Comparison of ENCODE assay signal across 24 cellular contexts in the genomic region with DNA sequence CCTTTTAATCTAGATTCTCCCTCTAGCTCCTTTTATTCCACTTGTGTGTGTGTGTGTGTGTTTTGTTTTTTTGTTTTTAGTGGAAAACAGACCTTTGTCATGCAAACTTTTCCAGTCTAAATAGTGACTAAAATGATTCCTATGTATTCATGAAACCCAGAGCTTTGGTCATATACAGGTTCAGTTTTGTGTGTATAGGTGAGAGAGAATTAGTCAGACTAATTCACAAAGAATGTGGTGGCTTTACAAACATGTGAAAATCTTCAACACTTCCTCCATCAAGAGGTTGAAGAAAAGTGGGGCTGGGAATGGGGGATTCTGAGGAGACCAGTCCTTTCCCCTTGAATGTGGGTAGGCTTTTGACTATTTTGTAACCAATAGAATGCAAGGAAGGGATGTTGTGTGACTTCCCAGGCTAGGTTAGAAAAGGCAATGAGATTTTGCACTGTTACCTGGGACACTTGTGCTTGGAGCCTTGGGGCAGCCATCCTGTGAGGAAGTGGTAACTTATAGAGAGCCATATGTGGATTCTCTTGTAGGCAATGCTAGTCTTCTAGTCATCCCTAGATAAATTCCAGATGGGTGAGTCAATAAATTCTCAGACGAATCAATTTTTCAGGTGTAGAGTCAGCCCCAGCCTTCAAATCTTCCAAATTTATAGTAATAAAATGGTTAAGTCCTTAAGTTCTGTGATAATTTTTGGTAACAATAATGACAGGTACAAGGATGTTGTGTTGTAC.
"Had no signal": no experiment of that assay in that cellular context is flagged by ENCODE, and none has a peak within 500 bp of the region (broad histone marks: within the 10 kb centered on the region; RNA-seq: fewer than 3 reads in every experiment).

No MANE protein-coding gene starts in this region.

- H3K27me3 Mint-ChIP-seq: dendritic cell treated with granulocyte-macrophage colony-stimulating factor and Interleukin-4, amounts not matched to agents 40 ng/mL and 50 ng/mL, for 4 days; effector memory CD8-positive, alpha-beta T cell; naive thymus-derived CD4-positive, alpha-beta T cell; stimulated activated naive B cell treated with anti-CD40 and anti-IgM and Interleukin-4, amounts not matched to agents 10 μg/mL and 1 μg/mL and 100 μg/mL, for 72 hours; stimulated activated naive CD8-positive, alpha-beta T cell treated with anti-CD3 and anti-CD28 coated beads, Interleukin-15, amount 100 ng/mL, for 72 hours had no signal

- H3K27ac ChIP-seq: psoas muscle, spleen, testis, tibial nerve, upper lobe of right lung, vagina had no signal

- H3K4me3 ChIP-seq: lung, psoas muscle, spleen, testis, tibial nerve, upper lobe of right lung, vagina had no signal

- H3K4me1 ChIP-seq: psoas muscle, spleen, testis, tibial nerve, upper lobe of right lung, vagina had no signal

- H3K4me1 Mint-ChIP-seq: immature natural killer cell; naive thymus-derived CD4-positive, alpha-beta T cell; nephron progenitor cell; stimulated activated naive B cell treated with anti-CD40 and anti-IgM and Interleukin-4, amounts not matched to agents 10 μg/mL and 1 μg/mL and 100 μg/mL, for 72 hours had no signal

- H3K4me3 Mint-ChIP-seq: dendritic cell treated with granulocyte-macrophage colony-stimulating factor and Interleukin-4, amounts not matched to agents 40 ng/mL and 50 ng/mL, for 4 days; effector memory CD8-positive, alpha-beta T cell; immature natural killer cell; naive thymus-derived CD4-positive, alpha-beta T cell; nephron progenitor cell; stimulated activated naive B cell treated with anti-CD40 and anti-IgM and Interleukin-4, amounts not matched to agents 10 μg/mL and 1 μg/mL and 100 μg/mL, for 72 hours; stimulated activated naive CD8-positive, alpha-beta T cell treated with anti-CD3 and anti-CD28 coated beads, Interleukin-15, amount 100 ng/mL, for 72 hours had no signal

- H3K36me3 Mint-ChIP-seq: stimulated activated naive B cell treated with anti-CD40 and anti-IgM and Interleukin-4, amounts not matched to agents 10 μg/mL and 1 μg/mL and 100 μg/mL, for 72 hours had no signal

- H3K27ac Mint-ChIP-seq: dendritic cell treated with granulocyte-macrophage colony-stimulating factor and Interleukin-4, amounts not matched to agents 40 ng/mL and 50 ng/mL, for 4 days; effector memory CD8-positive, alpha-beta T cell; immature natural killer cell; stimulated activated naive B cell treated with anti-CD40 and anti-IgM and Interleukin-4, amounts not matched to agents 10 μg/mL and 1 μg/mL and 100 μg/mL, for 72 hours; stimulated activated naive CD8-positive, alpha-beta T cell treated with anti-CD3 and anti-CD28 coated beads, Interleukin-15, amount 100 ng/mL, for 72 hours had no signal

- DNase-seq: effector memory CD8-positive, alpha-beta T cell; erythroblast; foreskin melanocyte; immature natural killer cell; kidney; left colon; left ventricle myocardium superior; mesendoderm; naive thymus-derived CD4-positive, alpha-beta T cell; nephron progenitor cell; psoas muscle; spleen; stimulated activated CD4-positive, alpha-beta T cell treated with anti-CD3 and anti-CD28 coated beads, Interleukin-15, amount 100 ng/mL, for 24 hours; stimulated activated CD4-positive, alpha-beta T cell treated with anti-CD3 and anti-CD28 coated beads, Interleukin-1b, Interleukin-23, amount 100 ng/mL, for 48 hours; stimulated activated CD4-positive, alpha-beta T cell treated with anti-CD3 and anti-CD28 coated beads, Interleukin-4, amount 100 ng/mL, for 4 hours; stimulated activated naive B cell treated with anti-CD40 and anti-IgM and Interleukin-4, amounts not matched to agents 10 μg/mL and 1 μg/mL and 100 μg/mL, for 72 hours; stimulated activated naive CD8-positive, alpha-beta T cell treated with anti-CD3 and anti-CD28 coated beads, Interleukin-15, amount 100 ng/mL, for 72 hours; testis; upper lobe of right lung had no signal

- H3K27me3 ChIP-seq: spleen, testis, tibial nerve, upper lobe of right lung, vagina had no signal

- H3K36me3 ChIP-seq: spleen, upper lobe of right lung, vagina had no signal

- H3K9me3 Mint-ChIP-seq: dendritic cell treated with granulocyte-macrophage colony-stimulating factor and Interleukin-4, amounts not matched to agents 40 ng/mL and 50 ng/mL, for 4 days; effector memory CD8-positive, alpha-beta T cell; immature natural killer cell; naive thymus-derived CD4-positive, alpha-beta T cell; nephron progenitor cell; stimulated activated naive B cell treated with anti-CD40 and anti-IgM and Interleukin-4, amounts not matched to agents 10 μg/mL and 1 μg/mL and 100 μg/mL, for 72 hours; stimulated activated naive CD8-positive, alpha-beta T cell treated with anti-CD3 and anti-CD28 coated beads, Interleukin-15, amount 100 ng/mL, for 72 hours had no signal

- H3K9me3 ChIP-seq: psoas muscle, spleen, testis, tibial nerve, upper lobe of right lung, vagina had no signal

- ATAC-seq: effector memory CD8-positive, alpha-beta T cell; left colon; left ventricle myocardium superior; naive thymus-derived CD4-positive, alpha-beta T cell; psoas muscle; sciatic nerve; stimulated activated naive B cell treated with anti-CD40 and anti-IgM and Interleukin-4, amounts not matched to agents 10 μg/mL and 1 μg/mL and 100 μg/mL, for 72 hours; stimulated activated naive CD8-positive, alpha-beta T cell treated with anti-CD3 and anti-CD28 coated beads, Interleukin-15, amount 100 ng/mL, for 72 hours; upper lobe of right lung had no signal
